Comparison of ENCODE assay signal across 10 cellular contexts in genomic region chr10:103849880-103850571, GRCh38. TPM values are rescaled to one million over a fixed set of nuclear protein-coding genes. Genes with fewer than 3 reads are reported as not detected.
A peak's percentile ranks its signal among the peaks of the same experiment; 100 is the strongest.
DNase-seq lines count a peak whose midpoint lies in the region; ATAC-seq and TF ChIP-seq lines count a peak whose summit lies in the region.
"Had no signal": no experiment of that assay in that cellular context is flagged by ENCODE, and none has a peak within 500 bp of the region (broad histone marks: within the 10 kb centered on the region; RNA-seq: fewer than 3 reads in every experiment).

No MANE protein-coding gene starts in this region.

- peaks cover 25 to 33% of the 10 kb centered on the region in 2 donors for H3K27me3 Mint-ChIP-seq in natural killer cell treated with Interleukin-12 subunit alpha and Interleukin-12 subunit beta and Interleukin-15 and Interleukin-18, amount 100 ng/mL, for 72 hours

- peaks cover 16 to 20% of the 10 kb centered on the region in 2 donors for H3K4me1 Mint-ChIP-seq in natural killer cell treated with Interleukin-12 subunit alpha and Interleukin-12 subunit beta and Interleukin-15 and Interleukin-18, amount 100 ng/mL, for 72 hours (ENCODE audit: low read depth in 2 of 2)

- H3K79me2 ChIP-seq in Karpas-422 (ENCODE audit: low read length), result no peaks in the 10 kb centered on the region

- H3K36me3 ChIP-seq in subcutaneous abdominal adipose tissue (ENCODE audit: control insufficient read depth in 5 of 5, insufficient read depth in 5 of 5, low read length in 5 of 5) (no peaks in the 10 kb centered on the region), Karpas-422 (ENCODE audit: insufficient read depth, low read length) (no peaks in the 10 kb centered on the region)

- H3K9me2 ChIP-seq in Karpas-422 (replicated peaks; ENCODE audit: insufficient read depth, low read length), result no peaks in the 10 kb centered on the region

- TF ChIP-seq CTCF in astrocyte of the cerebellum (IDR thresholded peaks at IDR 0.05; ENCODE audit: low read depth, low read length, missing control alignments), result no peak

- H3K4me3 Mint-ChIP-seq in natural killer cell treated with Interleukin-12 subunit alpha and Interleukin-12 subunit beta and Interleukin-15 and Interleukin-18, amount 100 ng/mL, for 72 hours, result no peak overlapping the region
- H3K4me3 Mint-ChIP-seq: memory B cell; stimulated activated memory B cell treated with anti-CD40 and anti-IgM and Interleukin-4, amounts not matched to agents 10 μg/mL and 1 μg/mL and 100 μg/mL, for 72 hours had no signal

- DNase-seq in HT1080 (ENCODE audit: low read depth), result peak; percentile 96
- DNase-seq in astrocyte of the cerebellum (ENCODE audit: low read depth), result peak; percentile 81
- peak; percentile 76 for DNase-seq in hepatic stellate cell (ENCODE audit: low spot score)
- DNase-seq in Karpas-422, result no peak
- DNase-seq in NCI-H1436 (lab: John Stamatoyannopoulos, UW), result no peak
- DNase-seq in natural killer cell treated with Interleukin-12 subunit alpha and Interleukin-12 subunit beta and Interleukin-15 and Interleukin-18, amount 100 ng/mL, for 72 hours (ENCODE audit: low spot score), result no peak
- DNase-seq in D341Med (ENCODE audit: low spot score), result no peak

- H3K27ac ChIP-seq in subcutaneous abdominal adipose tissue (ENCODE audit: low read depth, low read length) (peak overlapping the region; percentile 35), Karpas-422 (ENCODE audit: low read length) (no peak overlapping the region)

- H3K27ac Mint-ChIP-seq in natural killer cell treated with Interleukin-12 subunit alpha and Interleukin-12 subunit beta and Interleukin-15 and Interleukin-18, amount 100 ng/mL, for 72 hours, result no peak overlapping the region
- H3K27ac Mint-ChIP-seq: memory B cell; stimulated activated memory B cell treated with anti-CD40 and anti-IgM and Interleukin-4, amounts not matched to agents 10 μg/mL and 1 μg/mL and 100 μg/mL, for 72 hours had no signal

- peaks cover 0 to 22% (median 13%) of the 10 kb centered on the region in 5 donors for H3K27me3 ChIP-seq in subcutaneous abdominal adipose tissue (ENCODE audit: control insufficient read depth in 5 of 5, insufficient read depth in 4 of 5, low read length in 5 of 5)
- no peaks in the 10 kb centered on the region for H3K27me3 ChIP-seq in Karpas-422 (ENCODE audit: low read length)

- H3K4me1 ChIP-seq in subcutaneous abdominal adipose tissue (ENCODE audit: control insufficient read depth in 5 of 5, insufficient read depth in 5 of 5, low read length in 5 of 5), result peaks cover 22 to 82% (median 72%) of the 10 kb centered on the region in 5 donors
- no peaks in the 10 kb centered on the region for H3K4me1 ChIP-seq in Karpas-422 (ENCODE audit: low read length)

- no peak overlapping the region for H2AFZ ChIP-seq in Karpas-422 (ENCODE audit: low read length)

- H3K36me3 Mint-ChIP-seq in natural killer cell treated with Interleukin-12 subunit alpha and Interleukin-12 subunit beta and Interleukin-15 and Interleukin-18, amount 100 ng/mL, for 72 hours, result no peaks in the 10 kb centered on the region
- H3K36me3 Mint-ChIP-seq: memory B cell; stimulated activated memory B cell treated with anti-CD40 and anti-IgM and Interleukin-4, amounts not matched to agents 10 μg/mL and 1 μg/mL and 100 μg/mL, for 72 hours had no signal

- no peaks in the 10 kb centered on the region for H3K9me3 Mint-ChIP-seq in natural killer cell treated with Interleukin-12 subunit alpha and Interleukin-12 subunit beta and Interleukin-15 and Interleukin-18, amount 100 ng/mL, for 72 hours
- H3K9me3 Mint-ChIP-seq: memory B cell; stimulated activated memory B cell treated with anti-CD40 and anti-IgM and Interleukin-4, amounts not matched to agents 10 μg/mL and 1 μg/mL and 100 μg/mL, for 72 hours had no signal

- ATAC-seq in natural killer cell treated with Interleukin-12 subunit alpha and Interleukin-12 subunit beta and Interleukin-15 and Interleukin-18, amount 100 ng/mL, for 72 hours, result no peak
- ATAC-seq: stimulated activated memory B cell treated with anti-CD40 and anti-IgM and Interleukin-4, amounts not matched to agents 10 μg/mL and 1 μg/mL and 100 μg/mL, for 72 hours had no signal

- peak overlapping the region; percentile 9 for H3K4me3 ChIP-seq in astrocyte of the cerebellum (ENCODE audit: low read depth, low read length)
- peak overlapping the region in 4 of 5 donors; percentile 38 to 65 (median 48) for H3K4me3 ChIP-seq in subcutaneous abdominal adipose tissue (ENCODE audit: low read depth in 1 of 5, low read length in 5 of 5)
- H3K4me3 ChIP-seq in Karpas-422 (ENCODE audit: low read length), result no peak overlapping the region

- H3K9me3 ChIP-seq in subcutaneous abdominal adipose tissue (ENCODE audit: control insufficient read depth in 5 of 5, low read length in 5 of 5) (no peaks in the 10 kb centered on the region), Karpas-422 (ENCODE audit: low read length) (no peaks in the 10 kb centered on the region)

- H3K9ac ChIP-seq in subcutaneous abdominal adipose tissue (ENCODE audit: low read length in 5 of 5) (peak overlapping the region in 1 of 5 donors; percentile 25), Karpas-422 (ENCODE audit: low read length) (no peak overlapping the region)

- H3K4me2 ChIP-seq in Karpas-422 (ENCODE audit: low read depth, low read length, poor library complexity, severe bottlenecking), result no peak overlapping the region

- in situ Hi-C loops in astrocyte of the cerebellum (cut with HindIII; ENCODE audit: low sequenced_read_pairs), result loop anchor here (10.0 to 25.0 kb wide), 2 partner anchors 135 to 238 kb away; no protein-coding TSS in a partner anchor

- H4K20me1 ChIP-seq in Karpas-422 (ENCODE audit: insufficient read depth, low read depth, low read length), result no peaks in the 10 kb centered on the region

RNA-seq across cellular contexts. Expression of gene SH3PXD2A, which starts 5.3 kb away (rescaled TPM):
- total RNA-seq in HT1080 (2014; rRNA removed; shearing (Covaris generic)), result 4.1 and 5.8 TPM in 2 replicates
- polyA plus RNA-seq in HT1080 (2015; cell fraction: cytosol; rRNA removed), result 5.6 and 7.7 TPM in 2 replicates
- polyA plus RNA-seq in HT1080 (2015; cell fraction: nucleus; rRNA removed), result 15.5 and 15.9 TPM in 2 replicates
- total RNA-seq in Karpas-422 (2014; rRNA removed; shearing (Covaris generic); ENCODE audit: low replicate concordance), result 0.07 and 0.22 TPM in 2 replicates
- 1 to 10 TPM; 3.4 to 7.6 TPM for total RNA-seq in natural killer cell treated with Interleukin-12 subunit alpha and Interleukin-12 subunit beta and Interleukin-15 and Interleukin-18, amount 100 ng/mL, for 72 hours

Comparison
In these comparisons a context has a peak if more than half of its experiments do, and no peak if none do; other contexts are left out.
1. DNase-seq: peak in HT1080 (single experiment), astrocyte of the cerebellum (single experiment) and hepatic stellate cell (single experiment); none in Karpas-422 (single experiment), NCI-H1436 (single experiment), natural killer cell treated with Interleukin-12 subunit alpha and Interleukin-12 subunit beta and Interleukin-15 and Interleukin-18, amount 100 ng/mL, for 72 hours (single experiment) and D341Med (single experiment).